10 cellular contexts compared by ENCODE assay signal in the genomic region with DNA sequence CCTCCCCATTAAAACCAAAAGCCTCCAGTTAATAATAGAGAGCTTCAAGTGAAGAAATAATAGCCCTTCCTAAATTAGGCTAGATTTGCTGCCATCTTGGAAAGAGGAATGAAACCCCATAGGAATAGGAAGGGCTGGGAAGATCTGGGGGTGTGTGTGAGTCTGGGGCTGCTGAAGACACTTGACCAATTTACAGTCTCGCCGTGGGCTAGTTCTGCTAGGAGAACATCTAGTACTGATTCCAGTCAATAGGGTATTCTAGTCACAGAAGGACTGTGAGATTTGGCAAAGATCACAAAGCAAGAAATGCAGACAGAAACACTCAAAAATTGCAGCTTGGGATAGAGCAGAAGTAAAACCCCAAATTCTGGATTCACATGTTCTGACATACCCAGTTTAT. TPM values are rescaled to one million over a fixed set of nuclear protein-coding genes. Genes with fewer than 3 reads are reported as not detected.
DNase-seq lines count a peak whose midpoint lies in the region; ATAC-seq and TF ChIP-seq lines count a peak whose summit lies in the region.
"Had no signal": no experiment of that assay in that cellular context is flagged by ENCODE, and none has a peak within 500 bp of the region (broad histone marks: within the 10 kb centered on the region; RNA-seq: fewer than 3 reads in every experiment).

No MANE protein-coding gene starts in this region.

- no peaks in the 10 kb centered on the region for H3K79me2 ChIP-seq in PC-9 (ENCODE audit: low read depth)

- ATAC-seq in HG03097 (IDR thresholded peaks at IDR 0.05; ENCODE audit: low FRiP score, unreplicated experiment): no peak

- H3K9me2 ChIP-seq in PC-9 (ENCODE audit: insufficient read depth): no peaks in the 10 kb centered on the region

- H3K27me3 ChIP-seq in BLaER1: no peaks in the 10 kb centered on the region
- no peaks in the 10 kb centered on the region for H3K27me3 ChIP-seq in PC-9 (ENCODE audit: insufficient read depth, low read depth)

- peaks cover 89% of the 10 kb centered on the region for H3K4me1 ChIP-seq in BLaER1
- H3K4me1 ChIP-seq in PC-9 (replicated peaks; ENCODE audit: insufficient read depth): peaks cover 21% of the 10 kb centered on the region

- H4K20me1 ChIP-seq in BLaER1 (no peaks in the 10 kb centered on the region), PC-9 (ENCODE audit: insufficient read depth) (no peaks in the 10 kb centered on the region)

- peak in 1 of 2 experiments; percentile 26 for DNase-seq in PC-9
- peak; percentile 7 for DNase-seq in fibroblast of mammary gland (ENCODE audit: low read depth)
- peak; percentile 45 for DNase-seq in pons (ENCODE audit: low spot score)
- DNase-seq in NCI-H524 treated with DMSO at 0.1 percent for 48 hours (lab: John Stamatoyannopoulos, UW): no peak
- no peak for DNase-seq in epidermal melanocyte (ENCODE audit: insufficient read length, low spot score)
- no peak for DNase-seq in activated effector memory CD4-positive, alpha-beta T cell treated with Interleukin-2 at 50 U/mL for 16 hours
- DNase-seq: activated CD8-positive, alpha-beta memory T cell treated with anti-CD3 and anti-CD28 coated beads, Interleukin-2, amount 50 U/mL, for 4 hours; activated naive CD8-positive, alpha-beta T cell treated with anti-CD3 and anti-CD28 coated beads for 36 hours had no signal

- CTCF ChIA-PET in PC-9 (lab: Charles Lee): interaction anchor here (0.6 to 0.7 kb wide), 2 partner anchors 24 to 516 kb away, joined by 3 to 8 read pairs; no protein-coding TSS in a partner anchor

- H3K9me3 ChIP-seq in BLaER1: no peaks in the 10 kb centered on the region
- no peaks in the 10 kb centered on the region for H3K9me3 ChIP-seq in PC-9 (ENCODE audit: insufficient read depth, low read depth)

- POLR2A ChIA-PET in PC-9 (lab: Charles Lee; ENCODE audit: unreplicated experiment): interaction anchor here (0.6 kb wide), 3 partner anchors 70 to 251 kb away, joined by 3 to 8 read pairs (median 4); no protein-coding TSS in a partner anchor

- H3K36me3 ChIP-seq in BLaER1: no peaks in the 10 kb centered on the region
- H3K36me3 ChIP-seq in PC-9 (ENCODE audit: low read depth): no peaks in the 10 kb centered on the region

- H3K27ac ChIP-seq in BLaER1: peak overlapping the region; percentile 86
- H3K27ac ChIP-seq in PC-9: no peak overlapping the region

- intact Hi-C loops in PC-9 (cut with micrococcal nuclease; ENCODE audit: unreplicated experiment): loop anchor here (5.0 kb wide), 1 partner anchor 140 kb away; no protein-coding TSS in a partner anchor

- TF ChIP-seq CTCF in PC-9 (conservative IDR thresholded peaks at IDR 0.05) (no peak), fibroblast of mammary gland (conservative IDR thresholded peaks at IDR 0.05; ENCODE audit: control insufficient read depth, insufficient read depth, low read depth, low read length) (no peak)

- H3F3A ChIP-seq in PC-9 (ENCODE audit: insufficient read depth, low read depth): no peaks in the 10 kb centered on the region

- H3K9ac ChIP-seq in BLaER1: peak overlapping the region; percentile 82

- H3K4me2 ChIP-seq in BLaER1 (peak overlapping the region; percentile 91), PC-9 (peak overlapping the region; percentile 79)

- BruUV-seq in PC-9 (replicated peaks; lab: Mats Ljungman, UMichigan): no TSS peak

- H3K4me3 ChIP-seq in BLaER1 (peak overlapping the region; percentile 63), PC-9 (peak overlapping the region; percentile 45; the same call in 1 of the 2 replicates), fibroblast of mammary gland (ENCODE audit: control insufficient read depth, low read depth, low read length) (no peak overlapping the region)

- H2AFZ ChIP-seq in PC-9: no peak overlapping the region

RNA-seq across cellular contexts. Expression of a gene that starts 32.3 kb away (rescaled TPM):
- total RNA-seq in PC-9 (2021): 83.7 and 87.3 TPM in 2 replicates

Comparison
In these comparisons a context has a peak if more than half of its experiments do, and no peak if none do; other contexts are left out.
1. DNase-seq: peak in fibroblast of mammary gland (single experiment) and pons (single experiment); none in NCI-H524 treated with DMSO at 0.1 percent for 48 hours (single experiment), epidermal melanocyte (single experiment) and activated effector memory CD4-positive, alpha-beta T cell treated with Interleukin-2 at 50 U/mL for 16 hours (single experiment).